ENCODE assay signal across 9 cellular contexts in genomic region chr18:49563130-49563540, GRCh38. TPM values are rescaled to one million over a fixed set of nuclear protein-coding genes. Genes with fewer than 3 reads are reported as not detected.
DNase-seq lines count a peak whose midpoint lies in the region; ATAC-seq and TF ChIP-seq lines count a peak whose summit lies in the region.
"Had no signal": no experiment of that assay in that cellular context is flagged by ENCODE, and none has a peak within 500 bp of the region (broad histone marks: within the 10 kb centered on the region; RNA-seq: fewer than 3 reads in every experiment).

No MANE protein-coding gene starts in this region.

- peaks cover 13% of the 10 kb centered on the region for H3K27me3 Mint-ChIP-seq in glutamatergic neuron (ENCODE audit: unreplicated experiment)

- no peak overlapping the region for H3K9ac ChIP-seq in SK-N-SH

- peaks cover 13% of the 10 kb centered on the region for H3K4me1 Mint-ChIP-seq in glutamatergic neuron (ENCODE audit: low read depth, unreplicated experiment)

- no peak overlapping the region for H2AFZ ChIP-seq in SK-N-SH (ENCODE audit: low read depth)

- no peak overlapping the region for H3K27ac Mint-ChIP-seq in glutamatergic neuron (ENCODE audit: unreplicated experiment)

- no peak for ATAC-seq in body of pancreas

- TF ChIP-seq RAD21 in SK-N-SH (IDR thresholded peaks at IDR 0.05; ENCODE audit: low read length): no peak

- intact Hi-C loops in body of pancreas (cut with DNase I) (loop anchor here (10.0 kb wide), 1 partner anchor 292 kb away; no protein-coding TSS in a partner anchor), stomach (cut with DNase I; ENCODE audit: low total_unique reads) (loop anchor here (10.0 kb wide), 1 partner anchor 202 kb away; no protein-coding TSS in a partner anchor)

- DNase-seq in HCEC 1CT (peak; percentile 28), SK-N-SH (no peak), glutamatergic neuron (no peak), renal cortical epithelial cell (ENCODE audit: low read depth) (peak; percentile 83), body of pancreas (no peak), stomach (no peak), SHP77 treated with DMSO at 0.1 percent for 48 hours (lab: John Stamatoyannopoulos, UW) (no peak), mucosa of gallbladder (ENCODE audit: low spot score) (no peak)
- DNase-seq: NCI-H526 treated with DMSO at 0.1 percent for 48 hours had no signal

- POLR2A ChIA-PET in SK-N-SH (lab: Yijun Ruan, JAX): no interaction called here

- peak overlapping the region; percentile 80 for H3K4me3 Mint-ChIP-seq in glutamatergic neuron (ENCODE audit: unreplicated experiment)

- H3K4me3 ChIP-seq in SK-N-SH (ENCODE audit: low read depth in 2 of 2, low read length in 1 of 2): peak overlapping the region in 1 of 2 experiments; percentile 70; a peak in 2 of 4 replicates
- no peak overlapping the region for H3K4me3 ChIP-seq in body of pancreas
- H3K4me3 ChIP-seq in stomach: peak overlapping the region in 2 of 4 donors; percentile 2 to 52

- H3K9me3 ChIP-seq in SK-N-SH: no peaks in the 10 kb centered on the region
- H3K9me3 ChIP-seq in body of pancreas: no peaks in the 10 kb centered on the region
- no peaks in the 10 kb centered on the region for H3K9me3 ChIP-seq in stomach

- TF ChIP-seq POLR2A in body of pancreas (IDR thresholded peaks at IDR 0.05) (no peak), stomach (IDR thresholded peaks at IDR 0.05) (no peak)

- H3K4me1 ChIP-seq in SK-N-SH (ENCODE audit: control insufficient read depth in 1 of 2, insufficient read depth in 2 of 2, low read depth in 1 of 2, low read length in 1 of 2) (peaks cover 23 to 33% of the 10 kb centered on the region in 2 experiments; a peak in 3 of 4 replicates), body of pancreas (peaks cover 49% of the 10 kb centered on the region), stomach (peaks cover 34 to 61% (median 44%) of the 10 kb centered on the region in 4 donors)

- TF ChIP-seq EP300 in SK-N-SH (IDR thresholded peaks at IDR 0.05; ENCODE audit: borderline replicate concordance in 1 of 2, low read depth in 1 of 2, low read length in 1 of 2) (no peak), stomach (IDR thresholded peaks at IDR 0.05) (no peak)

- H3K9me3 Mint-ChIP-seq in glutamatergic neuron (ENCODE audit: unreplicated experiment): peaks cover 3% of the 10 kb centered on the region

- H3K9me2 ChIP-seq in SK-N-SH: no peaks in the 10 kb centered on the region

- H3K27ac ChIP-seq in SK-N-SH (ENCODE audit: low read depth in 2 of 2, low read length in 1 of 2) (peak overlapping the region in 1 of 2 experiments; percentile 5; a peak in 1 of 4 replicates), body of pancreas (no peak overlapping the region), stomach (no peak overlapping the region)

- no peaks in the 10 kb centered on the region for H3K36me3 Mint-ChIP-seq in glutamatergic neuron (ENCODE audit: unreplicated experiment)

- H4K20me1 ChIP-seq in SK-N-SH (ENCODE audit: insufficient read depth): no peaks in the 10 kb centered on the region

- CTCF ChIA-PET in SK-N-SH (lab: Yijun Ruan, JAX): interaction anchor here (0.7 to 6.2 kb wide), 3 partner anchors 20 to 295 kb away, joined by 3 to 140 read pairs (median 4); no protein-coding TSS in a partner anchor

- no peaks in the 10 kb centered on the region for H3K36me3 ChIP-seq in SK-N-SH (replicated peaks in 1 of 2; ENCODE audit: control insufficient read depth in 1 of 2, insufficient read depth in 2 of 2, low read length in 1 of 2)
- no peaks in the 10 kb centered on the region for H3K36me3 ChIP-seq in body of pancreas (replicated peaks in 1 of 2; ENCODE audit: insufficient read depth in 1 of 2, low read depth in 2 of 2)
- H3K36me3 ChIP-seq in stomach: no peaks in the 10 kb centered on the region

- H3K27me3 ChIP-seq in SK-N-SH (ENCODE audit: insufficient read depth) (no peaks in the 10 kb centered on the region), body of pancreas (no peaks in the 10 kb centered on the region), stomach (peaks cover 0 to 50% (median 37%) of the 10 kb centered on the region in 3 donors)

- peaks cover 14% of the 10 kb centered on the region for H3F3A ChIP-seq in SK-N-SH (replicated peaks; ENCODE audit: insufficient read depth)

- peak overlapping the region; percentile 94 for H3K4me2 ChIP-seq in SK-N-SH

- peaks cover 18% of the 10 kb centered on the region for H3K79me2 ChIP-seq in SK-N-SH (ENCODE audit: insufficient read depth)

- no peak for TF ChIP-seq CTCF in SK-N-SH (IDR thresholded peaks at IDR 0.05)
- no peak for TF ChIP-seq CTCF in glutamatergic neuron (IDR thresholded peaks at IDR 0.05; ENCODE audit: partially characterized antibody, unreplicated experiment)
- no peak for TF ChIP-seq CTCF in body of pancreas (IDR thresholded peaks at IDR 0.05)
- TF ChIP-seq CTCF in stomach (IDR thresholded peaks at IDR 0.05): no peak

TF ChIP-seq in SK-N-SH, 30 proteins besides CTCF, POLR2A, EP300 and RAD21:
- peak; percentile 51; the same call in 1 of the 2 replicates for TF ChIP-seq FOSL2 (IDR thresholded peaks at IDR 0.05; ENCODE audit: borderline replicate concordance, low read depth)
- TF ChIP-seq JUND (IDR thresholded peaks at IDR 0.05): peak; percentile 41; the same call in 1 of the 2 replicates
- TF ChIP-seq TAF1 (IDR thresholded peaks at IDR 0.05; ENCODE audit: borderline replicate concordance, low read depth, low read length): no peak

RNA-seq across cellular contexts. Expression of gene LIPG, which starts 1.3 kb away (rescaled TPM):
- polyA plus RNA-seq in SK-N-SH (2012; rRNA removed) (3.2 and 4.4 TPM in 2 replicates), stomach (1 to 10 TPM in 2 of 3 donors, under 1 TPM in 1; 0.76 to 2.9 (median 2.5) TPM)
- 3.4 and 3.7 TPM in 2 replicates for polyA plus RNA-seq in SK-N-SH (2012; cell fraction: cytosol; rRNA removed)
- polyA plus RNA-seq in SK-N-SH (2012; cell fraction: nucleus; rRNA removed): 3.8 and 5.8 TPM in 2 replicates
- total RNA-seq in glutamatergic neuron (ENCODE audit: unreplicated experiment) (10.2 TPM), renal cortical epithelial cell (61.1 and 61.4 TPM in 2 replicates), body of pancreas (under 1 TPM; 0.52 to 0.66 TPM), stomach (1 to 10 TPM; 2.9 to 6.2 (median 4.0) TPM), mucosa of gallbladder (138 TPM)

Comparison
In these comparisons a context has a peak if more than half of its experiments do, and no peak if none do; other contexts are left out.
1. DNase-seq: peak in HCEC 1CT (single experiment) and renal cortical epithelial cell (single experiment); none in SK-N-SH (single experiment), glutamatergic neuron (single experiment), body of pancreas (0 of 4), stomach (single experiment), SHP77 treated with DMSO at 0.1 percent for 48 hours (single experiment) and mucosa of gallbladder (single experiment).